Comparison of ENCODE assay signal across 2 cellular contexts in genomic region chr18:5951515-5952081, GRCh38.
TF ChIP-seq lines count a peak whose summit lies in the region.

No MANE protein-coding gene starts in this region.

TF ChIP-seq in GM23338, 12 proteins besides CTCF, POLR2A, EP300 and RAD21:
- no peak for TF ChIP-seq ETS1 (IDR thresholded peaks at IDR 0.05)
- TF ChIP-seq ZNF114 (CRISPR knock-in tag; IDR thresholded peaks at IDR 0.05): no peak
- TF ChIP-seq POLR2AphosphoS5 (IDR thresholded peaks at IDR 0.05; ENCODE audit: low read depth): no peak
- TF ChIP-seq EZH2phosphoT487 (IDR thresholded peaks at IDR 0.05; ENCODE audit: unreplicated experiment): no peak
- TF ChIP-seq REST (IDR thresholded peaks at IDR 0.05; ENCODE audit: unreplicated experiment): no peak

TF ChIP-seq in K562, 482 proteins besides CTCF, POLR2A, EP300 and RAD21 (continued from another document):
- peak; percentile 36; the same call in 1 of the 2 replicates for TF ChIP-seq MAFK (IDR thresholded peaks at IDR 0.05; ENCODE audit: low read length)
